2 cellular contexts compared by ENCODE assay signal in the genomic region with DNA sequence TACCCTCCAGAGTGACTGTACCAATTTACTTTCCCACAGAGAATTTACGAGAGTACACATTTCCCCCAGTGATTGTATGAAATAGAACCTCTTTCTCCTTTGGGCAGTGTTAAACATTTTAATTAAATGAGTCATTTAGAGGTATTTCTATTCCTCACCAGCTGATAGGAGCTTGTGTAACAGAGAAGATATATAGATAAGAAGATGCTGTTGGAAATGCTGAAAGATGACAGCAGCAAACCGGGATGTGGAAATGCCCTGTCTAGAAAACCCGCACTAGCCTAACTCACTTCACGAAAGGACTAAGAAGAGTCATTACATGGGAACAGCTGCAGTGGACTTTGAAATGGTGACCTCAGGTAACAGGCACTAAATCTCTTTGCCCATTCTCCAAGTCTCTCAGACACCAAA.
TF ChIP-seq lines count a peak whose summit lies in the region.

No MANE protein-coding gene starts in this region.

TF ChIP-seq in HepG2, 621 proteins besides CTCF, POLR2A, EP300 and RAD21 (continued from another document):
- TF ChIP-seq, protein P1, sequence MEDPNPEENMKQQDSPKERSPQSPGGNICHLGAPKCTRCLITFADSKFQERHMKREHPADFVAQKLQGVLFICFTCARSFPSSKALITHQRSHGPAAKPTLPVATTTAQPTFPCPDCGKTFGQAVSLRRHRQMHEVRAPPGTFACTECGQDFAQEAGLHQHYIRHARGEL (CRISPR knock-in tag; IDR thresholded peaks at IDR 0.05) = no peak
- TF ChIP-seq MBD4 (IDR thresholded peaks at IDR 0.05; ENCODE audit: borderline replicate concordance, low read length) = no peak
- no peak for TF ChIP-seq NBN (conservative IDR thresholded peaks at IDR 0.05)
- TF ChIP-seq ETV6 (CRISPR knock-in tag; conservative IDR thresholded peaks at IDR 0.05) = no peak
- TF ChIP-seq TOPORS (CRISPR knock-in tag; IDR thresholded peaks at IDR 0.05) = no peak
- TF ChIP-seq, protein P2, sequence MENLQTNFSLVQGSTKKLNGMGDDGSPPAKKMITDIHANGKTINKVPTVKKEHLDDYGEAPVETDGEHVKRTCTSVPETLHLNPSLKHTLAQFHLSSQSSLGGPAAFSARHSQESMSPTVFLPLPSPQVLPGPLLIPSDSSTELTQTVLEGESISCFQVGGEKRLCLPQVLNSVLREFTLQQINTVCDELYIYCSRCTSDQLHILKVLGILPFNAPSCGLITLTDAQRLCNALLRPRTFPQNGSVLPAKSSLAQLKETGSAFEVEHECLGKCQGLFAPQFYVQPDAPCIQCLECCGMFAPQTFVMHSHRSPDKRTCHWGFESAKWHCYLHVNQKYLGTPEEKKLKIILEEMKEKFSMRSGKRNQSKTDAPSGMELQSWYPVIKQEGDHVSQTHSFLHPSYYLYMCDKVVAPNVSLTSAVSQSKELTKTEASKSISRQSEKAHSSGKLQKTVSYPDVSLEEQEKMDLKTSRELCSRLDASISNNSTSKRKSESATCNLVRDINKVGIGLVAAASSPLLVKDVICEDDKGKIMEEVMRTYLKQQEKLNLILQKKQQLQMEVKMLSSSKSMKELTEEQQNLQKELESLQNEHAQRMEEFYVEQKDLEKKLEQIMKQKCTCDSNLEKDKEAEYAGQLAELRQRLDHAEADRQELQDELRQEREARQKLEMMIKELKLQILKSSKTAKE (CRISPR knock-in tag; IDR thresholded peaks at IDR 0.05; ENCODE audit: borderline replicate concordance) = no peak
- TF ChIP-seq, protein P3, sequence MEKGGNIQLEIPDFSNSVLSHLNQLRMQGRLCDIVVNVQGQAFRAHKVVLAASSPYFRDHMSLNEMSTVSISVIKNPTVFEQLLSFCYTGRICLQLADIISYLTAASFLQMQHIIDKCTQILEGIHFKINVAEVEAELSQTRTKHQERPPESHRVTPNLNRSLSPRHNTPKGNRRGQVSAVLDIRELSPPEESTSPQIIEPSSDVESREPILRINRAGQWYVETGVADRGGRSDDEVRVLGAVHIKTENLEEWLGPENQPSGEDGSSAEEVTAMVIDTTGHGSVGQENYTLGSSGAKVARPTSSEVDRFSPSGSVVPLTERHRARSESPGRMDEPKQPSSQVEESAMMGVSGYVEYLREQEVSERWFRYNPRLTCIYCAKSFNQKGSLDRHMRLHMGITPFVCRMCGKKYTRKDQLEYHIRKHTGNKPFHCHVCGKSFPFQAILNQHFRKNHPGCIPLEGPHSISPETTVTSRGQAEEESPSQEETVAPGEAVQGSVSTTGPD (CRISPR knock-in tag; IDR thresholded peaks at IDR 0.05) = no peak
- TF ChIP-seq, protein P4, sequence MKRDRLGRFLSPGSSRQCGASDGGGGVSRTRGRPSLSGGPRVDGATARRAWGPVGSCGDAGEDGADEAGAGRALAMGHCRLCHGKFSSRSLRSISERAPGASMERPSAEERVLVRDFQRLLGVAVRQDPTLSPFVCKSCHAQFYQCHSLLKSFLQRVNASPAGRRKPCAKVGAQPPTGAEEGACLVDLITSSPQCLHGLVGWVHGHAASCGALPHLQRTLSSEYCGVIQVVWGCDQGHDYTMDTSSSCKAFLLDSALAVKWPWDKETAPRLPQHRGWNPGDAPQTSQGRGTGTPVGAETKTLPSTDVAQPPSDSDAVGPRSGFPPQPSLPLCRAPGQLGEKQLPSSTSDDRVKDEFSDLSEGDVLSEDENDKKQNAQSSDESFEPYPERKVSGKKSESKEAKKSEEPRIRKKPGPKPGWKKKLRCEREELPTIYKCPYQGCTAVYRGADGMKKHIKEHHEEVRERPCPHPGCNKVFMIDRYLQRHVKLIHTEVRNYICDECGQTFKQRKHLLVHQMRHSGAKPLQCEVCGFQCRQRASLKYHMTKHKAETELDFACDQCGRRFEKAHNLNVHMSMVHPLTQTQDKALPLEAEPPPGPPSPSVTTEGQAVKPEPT (CRISPR knock-in tag; IDR thresholded peaks at IDR 0.05; ENCODE audit: low read depth) = no peak
- TF ChIP-seq FOXK2 (IDR thresholded peaks at IDR 0.05) = no peak
- TF ChIP-seq, protein P5, sequence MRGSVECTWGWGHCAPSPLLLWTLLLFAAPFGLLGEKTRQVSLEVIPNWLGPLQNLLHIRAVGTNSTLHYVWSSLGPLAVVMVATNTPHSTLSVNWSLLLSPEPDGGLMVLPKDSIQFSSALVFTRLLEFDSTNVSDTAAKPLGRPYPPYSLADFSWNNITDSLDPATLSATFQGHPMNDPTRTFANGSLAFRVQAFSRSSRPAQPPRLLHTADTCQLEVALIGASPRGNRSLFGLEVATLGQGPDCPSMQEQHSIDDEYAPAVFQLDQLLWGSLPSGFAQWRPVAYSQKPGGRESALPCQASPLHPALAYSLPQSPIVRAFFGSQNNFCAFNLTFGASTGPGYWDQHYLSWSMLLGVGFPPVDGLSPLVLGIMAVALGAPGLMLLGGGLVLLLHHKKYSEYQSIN (CRISPR knock-in tag; IDR thresholded peaks at IDR 0.05; ENCODE audit: borderline replicate concordance) = no peak

TF ChIP-seq in SK-N-SH, 30 proteins besides CTCF, POLR2A, EP300 and RAD21 (continued from another document):
- TF ChIP-seq, protein P6, sequence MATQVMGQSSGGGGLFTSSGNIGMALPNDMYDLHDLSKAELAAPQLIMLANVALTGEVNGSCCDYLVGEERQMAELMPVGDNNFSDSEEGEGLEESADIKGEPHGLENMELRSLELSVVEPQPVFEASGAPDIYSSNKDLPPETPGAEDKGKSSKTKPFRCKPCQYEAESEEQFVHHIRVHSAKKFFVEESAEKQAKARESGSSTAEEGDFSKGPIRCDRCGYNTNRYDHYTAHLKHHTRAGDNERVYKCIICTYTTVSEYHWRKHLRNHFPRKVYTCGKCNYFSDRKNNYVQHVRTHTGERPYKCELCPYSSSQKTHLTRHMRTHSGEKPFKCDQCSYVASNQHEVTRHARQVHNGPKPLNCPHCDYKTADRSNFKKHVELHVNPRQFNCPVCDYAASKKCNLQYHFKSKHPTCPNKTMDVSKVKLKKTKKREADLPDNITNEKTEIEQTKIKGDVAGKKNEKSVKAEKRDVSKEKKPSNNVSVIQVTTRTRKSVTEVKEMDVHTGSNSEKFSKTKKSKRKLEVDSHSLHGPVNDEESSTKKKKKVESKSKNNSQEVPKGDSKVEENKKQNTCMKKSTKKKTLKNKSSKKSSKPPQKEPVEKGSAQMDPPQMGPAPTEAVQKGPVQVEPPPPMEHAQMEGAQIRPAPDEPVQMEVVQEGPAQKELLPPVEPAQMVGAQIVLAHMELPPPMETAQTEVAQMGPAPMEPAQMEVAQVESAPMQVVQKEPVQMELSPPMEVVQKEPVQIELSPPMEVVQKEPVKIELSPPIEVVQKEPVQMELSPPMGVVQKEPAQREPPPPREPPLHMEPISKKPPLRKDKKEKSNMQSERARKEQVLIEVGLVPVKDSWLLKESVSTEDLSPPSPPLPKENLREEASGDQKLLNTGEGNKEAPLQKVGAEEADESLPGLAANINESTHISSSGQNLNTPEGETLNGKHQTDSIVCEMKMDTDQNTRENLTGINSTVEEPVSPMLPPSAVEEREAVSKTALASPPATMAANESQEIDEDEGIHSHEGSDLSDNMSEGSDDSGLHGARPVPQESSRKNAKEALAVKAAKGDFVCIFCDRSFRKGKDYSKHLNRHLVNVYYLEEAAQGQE (IDR thresholded peaks at IDR 0.05; ENCODE audit: low read depth, low read length) = no peak
- TF ChIP-seq GABPA (IDR thresholded peaks at IDR 0.05; ENCODE audit: low read depth) (no peak), EZH2phosphoT487 (IDR thresholded peaks at IDR 0.05; ENCODE audit: borderline replicate concordance, low read depth) (no peak), SIN3A (IDR thresholded peaks at IDR 0.05; ENCODE audit: borderline replicate concordance, low read depth, low read length) (no peak), RXRA (IDR thresholded peaks at IDR 0.05; ENCODE audit: borderline replicate concordance, low read depth) (no peak), NRF1 (IDR thresholded peaks at IDR 0.05; ENCODE audit: low read depth, low read length) (no peak), MEF2A (IDR thresholded peaks at IDR 0.05; ENCODE audit: borderline replicate concordance, low read depth) (no peak), TAF1 (IDR thresholded peaks at IDR 0.05; ENCODE audit: borderline replicate concordance, low read depth, low read length) (no peak), POLR2AphosphoS5 (IDR thresholded peaks at IDR 0.05; ENCODE audit: low read depth, low read length) (no peak), JUND (IDR thresholded peaks at IDR 0.05) (peak; percentile 53), ELF1 (IDR thresholded peaks at IDR 0.05) (no peak), YY1 (IDR thresholded peaks at IDR 0.05; ENCODE audit: low read depth) (no peak), FOSL2 (IDR thresholded peaks at IDR 0.05; ENCODE audit: borderline replicate concordance, low read depth) (peak; percentile 59; the same call in 1 of the 2 replicates), GATA2 (CRISPR knock-in tag; IDR thresholded peaks at IDR 0.05) (no peak), TEAD4 (IDR thresholded peaks at IDR 0.05; ENCODE audit: borderline replicate concordance, insufficient read depth) (no peak), MXI1 (IDR thresholded peaks at IDR 0.05; ENCODE audit: low read depth, low read length) (no peak), FOXM1 (IDR thresholded peaks at IDR 0.05; ENCODE audit: low read depth) (no peak), RCOR1 (IDR thresholded peaks at IDR 0.05; ENCODE audit: low read length) (no peak), CHD2 (IDR thresholded peaks at IDR 0.05; ENCODE audit: low read length, partially characterized antibody) (no peak), TCF12 (IDR thresholded peaks at IDR 0.05) (peak; percentile 48; the same call in 1 of the 2 replicates)
- TF ChIP-seq, protein P7, sequence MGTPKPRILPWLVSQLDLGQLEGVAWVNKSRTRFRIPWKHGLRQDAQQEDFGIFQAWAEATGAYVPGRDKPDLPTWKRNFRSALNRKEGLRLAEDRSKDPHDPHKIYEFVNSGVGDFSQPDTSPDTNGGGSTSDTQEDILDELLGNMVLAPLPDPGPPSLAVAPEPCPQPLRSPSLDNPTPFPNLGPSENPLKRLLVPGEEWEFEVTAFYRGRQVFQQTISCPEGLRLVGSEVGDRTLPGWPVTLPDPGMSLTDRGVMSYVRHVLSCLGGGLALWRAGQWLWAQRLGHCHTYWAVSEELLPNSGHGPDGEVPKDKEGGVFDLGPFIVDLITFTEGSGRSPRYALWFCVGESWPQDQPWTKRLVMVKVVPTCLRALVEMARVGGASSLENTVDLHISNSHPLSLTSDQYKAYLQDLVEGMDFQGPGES (IDR thresholded peaks at IDR 0.05; ENCODE audit: low read depth, low read length) = no peak
- TF ChIP-seq, protein P8, sequence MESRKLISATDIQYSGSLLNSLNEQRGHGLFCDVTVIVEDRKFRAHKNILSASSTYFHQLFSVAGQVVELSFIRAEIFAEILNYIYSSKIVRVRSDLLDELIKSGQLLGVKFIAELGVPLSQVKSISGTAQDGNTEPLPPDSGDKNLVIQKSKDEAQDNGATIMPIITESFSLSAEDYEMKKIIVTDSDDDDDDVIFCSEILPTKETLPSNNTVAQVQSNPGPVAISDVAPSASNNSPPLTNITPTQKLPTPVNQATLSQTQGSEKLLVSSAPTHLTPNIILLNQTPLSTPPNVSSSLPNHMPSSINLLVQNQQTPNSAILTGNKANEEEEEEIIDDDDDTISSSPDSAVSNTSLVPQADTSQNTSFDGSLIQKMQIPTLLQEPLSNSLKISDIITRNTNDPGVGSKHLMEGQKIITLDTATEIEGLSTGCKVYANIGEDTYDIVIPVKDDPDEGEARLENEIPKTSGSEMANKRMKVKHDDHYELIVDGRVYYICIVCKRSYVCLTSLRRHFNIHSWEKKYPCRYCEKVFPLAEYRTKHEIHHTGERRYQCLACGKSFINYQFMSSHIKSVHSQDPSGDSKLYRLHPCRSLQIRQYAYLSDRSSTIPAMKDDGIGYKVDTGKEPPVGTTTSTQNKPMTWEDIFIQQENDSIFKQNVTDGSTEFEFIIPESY (IDR thresholded peaks at IDR 0.05; ENCODE audit: borderline replicate concordance, low read depth) = no peak
- TF ChIP-seq, protein P9, sequence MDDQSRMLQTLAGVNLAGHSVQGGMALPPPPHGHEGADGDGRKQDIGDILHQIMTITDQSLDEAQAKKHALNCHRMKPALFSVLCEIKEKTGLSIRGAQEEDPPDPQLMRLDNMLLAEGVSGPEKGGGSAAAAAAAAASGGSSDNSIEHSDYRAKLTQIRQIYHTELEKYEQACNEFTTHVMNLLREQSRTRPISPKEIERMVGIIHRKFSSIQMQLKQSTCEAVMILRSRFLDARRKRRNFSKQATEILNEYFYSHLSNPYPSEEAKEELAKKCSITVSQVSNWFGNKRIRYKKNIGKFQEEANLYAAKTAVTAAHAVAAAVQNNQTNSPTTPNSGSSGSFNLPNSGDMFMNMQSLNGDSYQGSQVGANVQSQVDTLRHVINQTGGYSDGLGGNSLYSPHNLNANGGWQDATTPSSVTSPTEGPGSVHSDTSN (IDR thresholded peaks at IDR 0.05) = peak; percentile 49
- TF ChIP-seq, protein P10, sequence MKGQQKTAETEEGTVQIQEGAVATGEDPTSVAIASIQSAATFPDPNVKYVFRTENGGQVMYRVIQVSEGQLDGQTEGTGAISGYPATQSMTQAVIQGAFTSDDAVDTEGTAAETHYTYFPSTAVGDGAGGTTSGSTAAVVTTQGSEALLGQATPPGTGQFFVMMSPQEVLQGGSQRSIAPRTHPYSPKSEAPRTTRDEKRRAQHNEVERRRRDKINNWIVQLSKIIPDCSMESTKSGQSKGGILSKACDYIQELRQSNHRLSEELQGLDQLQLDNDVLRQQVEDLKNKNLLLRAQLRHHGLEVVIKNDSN (IDR thresholded peaks at IDR 0.05; ENCODE audit: borderline replicate concordance, low read depth) = no peak
- TF ChIP-seq, protein P11, sequence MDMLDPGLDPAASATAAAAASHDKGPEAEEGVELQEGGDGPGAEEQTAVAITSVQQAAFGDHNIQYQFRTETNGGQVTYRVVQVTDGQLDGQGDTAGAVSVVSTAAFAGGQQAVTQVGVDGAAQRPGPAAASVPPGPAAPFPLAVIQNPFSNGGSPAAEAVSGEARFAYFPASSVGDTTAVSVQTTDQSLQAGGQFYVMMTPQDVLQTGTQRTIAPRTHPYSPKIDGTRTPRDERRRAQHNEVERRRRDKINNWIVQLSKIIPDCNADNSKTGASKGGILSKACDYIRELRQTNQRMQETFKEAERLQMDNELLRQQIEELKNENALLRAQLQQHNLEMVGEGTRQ (IDR thresholded peaks at IDR 0.05; ENCODE audit: borderline replicate concordance, low read depth, low read length) = no peak
